1 cellular context compared by ENCODE assay signal in the genomic region with DNA sequence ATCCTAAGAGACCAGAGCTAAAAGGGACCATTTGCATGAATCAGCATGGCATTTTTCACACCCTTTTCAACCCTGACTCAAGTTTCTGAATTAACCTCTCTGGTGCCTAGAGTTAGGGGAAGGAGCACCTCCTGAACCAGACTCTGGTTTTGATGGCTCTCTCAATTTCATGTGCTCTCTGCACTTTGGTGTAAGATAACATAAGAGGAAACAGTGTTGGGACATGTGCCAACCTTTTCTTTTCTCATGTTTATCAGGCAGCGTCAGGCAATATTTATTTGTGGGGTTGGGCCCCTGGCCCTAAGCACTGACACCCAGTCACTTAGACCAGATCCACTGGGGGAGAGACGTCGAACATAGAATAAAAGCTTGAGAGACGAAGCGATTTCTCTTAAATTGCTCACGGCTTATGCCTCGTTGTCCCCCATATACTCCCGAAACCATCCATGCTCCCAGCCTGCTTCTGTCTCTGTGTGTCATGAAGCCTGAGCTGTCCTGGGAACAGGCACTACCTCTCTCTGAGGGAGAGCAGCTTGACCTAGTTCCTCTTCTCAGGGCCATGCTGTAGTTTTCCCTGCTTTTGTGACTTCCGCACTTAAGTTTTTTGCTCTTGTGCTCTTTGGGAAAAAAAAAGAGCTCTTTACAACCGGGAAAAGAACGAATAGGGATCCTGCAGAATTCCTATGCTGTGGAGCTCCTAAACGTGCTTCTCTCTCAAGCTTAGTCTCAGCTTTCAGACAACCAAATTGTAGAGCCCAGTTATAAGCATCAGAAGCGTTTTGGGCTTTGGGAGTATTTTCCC.
TF ChIP-seq lines count a peak whose summit lies in the region.

No MANE protein-coding gene starts in this region.

TF ChIP-seq in K562, 482 proteins besides CTCF, POLR2A, EP300 and RAD21 (continued from another document):
- peak; percentile 25; the same call in 1 of the 2 replicates for TF ChIP-seq NFE2 (IDR thresholded peaks at IDR 0.05; ENCODE audit: low read depth)
- TF ChIP-seq, protein P1, sequence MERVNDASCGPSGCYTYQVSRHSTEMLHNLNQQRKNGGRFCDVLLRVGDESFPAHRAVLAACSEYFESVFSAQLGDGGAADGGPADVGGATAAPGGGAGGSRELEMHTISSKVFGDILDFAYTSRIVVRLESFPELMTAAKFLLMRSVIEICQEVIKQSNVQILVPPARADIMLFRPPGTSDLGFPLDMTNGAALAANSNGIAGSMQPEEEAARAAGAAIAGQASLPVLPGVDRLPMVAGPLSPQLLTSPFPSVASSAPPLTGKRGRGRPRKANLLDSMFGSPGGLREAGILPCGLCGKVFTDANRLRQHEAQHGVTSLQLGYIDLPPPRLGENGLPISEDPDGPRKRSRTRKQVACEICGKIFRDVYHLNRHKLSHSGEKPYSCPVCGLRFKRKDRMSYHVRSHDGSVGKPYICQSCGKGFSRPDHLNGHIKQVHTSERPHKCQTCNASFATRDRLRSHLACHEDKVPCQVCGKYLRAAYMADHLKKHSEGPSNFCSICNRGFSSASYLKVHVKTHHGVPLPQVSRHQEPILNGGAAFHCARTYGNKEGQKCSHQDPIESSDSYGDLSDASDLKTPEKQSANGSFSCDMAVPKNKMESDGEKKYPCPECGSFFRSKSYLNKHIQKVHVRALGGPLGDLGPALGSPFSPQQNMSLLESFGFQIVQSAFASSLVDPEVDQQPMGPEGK (CRISPR knock-in tag; IDR thresholded peaks at IDR 0.05; ENCODE audit: borderline replicate concordance): no peak
- TF ChIP-seq, protein P2, sequence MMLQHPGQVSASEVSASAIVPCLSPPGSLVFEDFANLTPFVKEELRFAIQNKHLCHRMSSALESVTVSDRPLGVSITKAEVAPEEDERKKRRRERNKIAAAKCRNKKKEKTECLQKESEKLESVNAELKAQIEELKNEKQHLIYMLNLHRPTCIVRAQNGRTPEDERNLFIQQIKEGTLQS (IDR thresholded peaks at IDR 0.05): no peak
- TF ChIP-seq, protein P2 (CRISPR knock-in tag; conservative IDR thresholded peaks at IDR 0.05): no peak
- TF ChIP-seq, protein P3, sequence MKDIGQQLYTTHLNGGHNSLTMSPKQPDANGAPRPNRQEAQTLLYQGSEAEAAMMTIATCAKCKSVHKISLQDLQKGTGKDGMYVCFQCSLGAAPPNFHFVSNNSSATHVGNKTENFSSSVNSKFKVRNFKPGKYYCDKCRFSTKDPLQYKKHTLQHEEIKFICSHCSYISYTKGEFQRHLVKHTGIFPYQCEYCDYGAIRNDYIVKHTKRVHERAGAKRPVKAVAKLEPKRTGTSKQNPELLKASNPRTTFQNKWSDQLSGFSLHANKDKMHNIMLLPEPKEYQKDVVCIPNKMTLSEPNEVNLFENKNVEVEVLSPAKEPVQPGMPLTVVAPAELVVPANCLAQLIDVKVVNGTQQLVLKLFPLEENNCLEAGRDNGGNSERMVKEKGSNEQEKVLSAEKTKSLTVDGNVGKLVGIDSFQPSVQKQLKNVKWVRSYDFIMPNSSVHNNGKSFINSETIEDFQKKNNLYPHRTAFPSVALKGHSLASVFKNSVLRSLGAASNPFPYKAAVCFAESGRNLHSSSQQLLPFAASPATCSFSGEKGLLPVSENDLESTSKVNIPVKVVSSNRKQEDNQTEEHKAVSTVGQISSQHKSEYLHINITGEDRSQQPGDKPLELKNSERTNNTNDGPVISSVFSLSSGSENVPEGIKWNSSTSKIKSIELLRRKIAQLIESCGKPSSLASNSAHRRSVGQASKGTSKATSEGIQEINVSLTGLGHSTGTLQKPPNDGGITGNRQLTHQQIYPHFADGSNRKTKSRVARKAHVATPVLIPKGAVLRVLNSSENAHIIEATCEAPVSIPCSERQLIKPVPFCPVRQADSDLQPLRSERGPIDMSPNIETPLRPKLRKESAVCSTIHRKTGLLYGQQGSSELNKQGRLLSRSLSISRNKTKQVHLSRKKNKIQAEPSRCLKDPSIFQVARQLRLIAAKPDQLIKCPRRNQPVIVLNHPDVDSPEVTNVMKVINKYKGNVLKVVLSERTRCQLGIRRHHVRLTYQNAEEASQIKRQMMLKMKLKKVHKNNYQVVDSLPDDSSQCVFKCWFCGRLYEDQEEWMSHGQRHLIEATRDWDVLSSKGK (CRISPR knock-in tag; IDR thresholded peaks at IDR 0.05): no peak
- no peak for TF ChIP-seq NFYB (IDR thresholded peaks at IDR 0.05; ENCODE audit: extremely low read depth, insufficient read length)
- TF ChIP-seq XRCC5 (IDR thresholded peaks at IDR 0.05; ENCODE audit: low read depth, low read length): no peak
- peak; percentile 68 for TF ChIP-seq SMARCA4 (IDR thresholded peaks at IDR 0.05)
- TF ChIP-seq ESRRB (CRISPR knock-in tag; IDR thresholded peaks at IDR 0.05; ENCODE audit: borderline replicate concordance): no peak
- no peak; the same call in 1 of the 2 replicates for TF ChIP-seq SMAD3 (CRISPR knock-in tag; conservative IDR thresholded peaks at IDR 0.05)
- no peak for TF ChIP-seq HSF4 (CRISPR knock-in tag; IDR thresholded peaks at IDR 0.05; ENCODE audit: borderline replicate concordance)
- TF ChIP-seq SREBF1 (IDR thresholded peaks at IDR 0.05; ENCODE audit: borderline replicate concordance, low read depth, low read length): no peak
- no peak for TF ChIP-seq PCBP2 (IDR thresholded peaks at IDR 0.05; ENCODE audit: low read depth, low read length, poor library complexity, severe bottlenecking)
- TF ChIP-seq THRAP3 (IDR thresholded peaks at IDR 0.05; ENCODE audit: borderline replicate concordance): no peak
- TF ChIP-seq, protein P4, sequence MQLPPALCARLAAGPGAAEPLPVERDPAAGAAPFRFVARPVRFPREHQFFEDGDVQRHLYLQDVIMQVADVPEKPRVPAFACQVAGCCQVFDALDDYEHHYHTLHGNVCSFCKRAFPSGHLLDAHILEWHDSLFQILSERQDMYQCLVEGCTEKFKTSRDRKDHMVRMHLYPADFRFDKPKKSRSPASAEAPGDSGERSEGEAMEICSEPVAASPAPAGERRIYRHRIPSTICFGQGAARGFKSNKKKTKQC (CRISPR knock-in tag; IDR thresholded peaks at IDR 0.05): no peak
- TF ChIP-seq ZNF41 (CRISPR knock-in tag; conservative IDR thresholded peaks at IDR 0.05): no peak
- no peak for TF ChIP-seq POU5F1 (IDR thresholded peaks at IDR 0.05; ENCODE audit: borderline replicate concordance, low read depth, low read length, partially characterized antibody)
- TF ChIP-seq NFXL1 (CRISPR knock-in tag; IDR thresholded peaks at IDR 0.05): no peak
- peak; percentile 86 for TF ChIP-seq CBFA2T3 (IDR thresholded peaks at IDR 0.05)
- TF ChIP-seq, protein P5, sequence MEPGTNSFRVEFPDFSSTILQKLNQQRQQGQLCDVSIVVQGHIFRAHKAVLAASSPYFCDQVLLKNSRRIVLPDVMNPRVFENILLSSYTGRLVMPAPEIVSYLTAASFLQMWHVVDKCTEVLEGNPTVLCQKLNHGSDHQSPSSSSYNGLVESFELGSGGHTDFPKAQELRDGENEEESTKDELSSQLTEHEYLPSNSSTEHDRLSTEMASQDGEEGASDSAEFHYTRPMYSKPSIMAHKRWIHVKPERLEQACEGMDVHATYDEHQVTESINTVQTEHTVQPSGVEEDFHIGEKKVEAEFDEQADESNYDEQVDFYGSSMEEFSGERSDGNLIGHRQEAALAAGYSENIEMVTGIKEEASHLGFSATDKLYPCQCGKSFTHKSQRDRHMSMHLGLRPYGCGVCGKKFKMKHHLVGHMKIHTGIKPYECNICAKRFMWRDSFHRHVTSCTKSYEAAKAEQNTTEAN (CRISPR knock-in tag; IDR thresholded peaks at IDR 0.05): no peak
- TF ChIP-seq ATF7 (IDR thresholded peaks at IDR 0.05): peak; percentile 33; the same call in 1 of the 2 replicates
- TF ChIP-seq ZFX (CRISPR knock-in tag; IDR thresholded peaks at IDR 0.05): peak; percentile 57
- TF ChIP-seq ZNF311 (CRISPR knock-in tag; IDR thresholded peaks at IDR 0.05): no peak
- no peak for TF ChIP-seq HMGN3 (IDR thresholded peaks at IDR 0.05; ENCODE audit: borderline replicate concordance, extremely low read depth, insufficient read length, low read depth, low read length)
